In genomic region chr22:36528795-36529718, GRCh38 we compare ENCODE assay signal across 8 cellular contexts. TPM values are rescaled to one million over a fixed set of nuclear protein-coding genes. Genes with fewer than 3 reads are reported as not detected.
A peak's percentile ranks its signal among the peaks of the same experiment; 100 is the strongest.
DNase-seq lines count a peak whose midpoint lies in the region; ATAC-seq and TF ChIP-seq lines count a peak whose summit lies in the region.

A gene with protein sequence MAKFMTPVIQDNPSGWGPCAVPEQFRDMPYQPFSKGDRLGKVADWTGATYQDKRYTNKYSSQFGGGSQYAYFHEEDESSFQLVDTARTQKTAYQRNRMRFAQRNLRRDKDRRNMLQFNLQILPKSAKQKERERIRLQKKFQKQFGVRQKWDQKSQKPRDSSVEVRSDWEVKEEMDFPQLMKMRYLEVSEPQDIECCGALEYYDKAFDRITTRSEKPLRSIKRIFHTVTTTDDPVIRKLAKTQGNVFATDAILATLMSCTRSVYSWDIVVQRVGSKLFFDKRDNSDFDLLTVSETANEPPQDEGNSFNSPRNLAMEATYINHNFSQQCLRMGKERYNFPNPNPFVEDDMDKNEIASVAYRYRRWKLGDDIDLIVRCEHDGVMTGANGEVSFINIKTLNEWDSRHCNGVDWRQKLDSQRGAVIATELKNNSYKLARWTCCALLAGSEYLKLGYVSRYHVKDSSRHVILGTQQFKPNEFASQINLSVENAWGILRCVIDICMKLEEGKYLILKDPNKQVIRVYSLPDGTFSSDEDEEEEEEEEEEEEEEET (minus strand): TSS chr22:36529166. CDS start chr22:36526121, 3,045 bp downstream.

- H3K27me3 Mint-ChIP-seq in activated T-helper 17 cell treated with anti-CD3 and anti-CD28 coated beads, Interleukin-2, amount 50 U/mL, for 72 hours: no peaks in the 10 kb centered on the region
- H3K27me3 Mint-ChIP-seq in naive B cell: no peaks in the 10 kb centered on the region
- H3K27me3 Mint-ChIP-seq in stimulated activated memory B cell treated with anti-CD40 and anti-IgM and Interleukin-4, amounts not matched to agents 10 μg/mL and 1 μg/mL and 100 μg/mL, for 72 hours: no peaks in the 10 kb centered on the region

- H3K4me3 ChIP-seq in LNCaP clone FGC (ENCODE audit: low read depth, low read length): peak within 1 kb of the TSS; percentile 86

- H3K27ac Mint-ChIP-seq in activated T-helper 17 cell treated with anti-CD3 and anti-CD28 coated beads, Interleukin-2, amount 50 U/mL, for 72 hours: peak within 1 kb of the TSS; percentile 94
- peak within 1 kb of the TSS; percentile 91 to 100 (median 99) for H3K27ac Mint-ChIP-seq in naive B cell
- H3K27ac Mint-ChIP-seq in stimulated activated memory B cell treated with anti-CD40 and anti-IgM and Interleukin-4, amounts not matched to agents 10 μg/mL and 1 μg/mL and 100 μg/mL, for 72 hours: peak within 1 kb of the TSS; percentile 89

- peak within 1 kb of the TSS; percentile 86 for H3K4me3 Mint-ChIP-seq in activated T-helper 17 cell treated with anti-CD3 and anti-CD28 coated beads, Interleukin-2, amount 50 U/mL, for 72 hours
- peak within 1 kb of the TSS; percentile 82 to 98 (median 97) for H3K4me3 Mint-ChIP-seq in naive B cell
- H3K4me3 Mint-ChIP-seq in stimulated activated memory B cell treated with anti-CD40 and anti-IgM and Interleukin-4, amounts not matched to agents 10 μg/mL and 1 μg/mL and 100 μg/mL, for 72 hours: peak within 1 kb of the TSS; percentile 92

- peak within 1 kb of the TSS; percentile 94 for H3K27ac ChIP-seq in RWPE1

- H3K4me1 Mint-ChIP-seq in activated T-helper 17 cell treated with anti-CD3 and anti-CD28 coated beads, Interleukin-2, amount 50 U/mL, for 72 hours: peaks cover 10% of the 10 kb centered on the region
- H3K4me1 Mint-ChIP-seq in naive B cell: peaks cover 4 to 45% (median 23%) of the 10 kb centered on the region in 3 donors
- peaks cover 20% of the 10 kb centered on the region for H3K4me1 Mint-ChIP-seq in stimulated activated memory B cell treated with anti-CD40 and anti-IgM and Interleukin-4, amounts not matched to agents 10 μg/mL and 1 μg/mL and 100 μg/mL, for 72 hours

- H3K36me3 Mint-ChIP-seq in activated T-helper 17 cell treated with anti-CD3 and anti-CD28 coated beads, Interleukin-2, amount 50 U/mL, for 72 hours (ENCODE audit: low read depth): peaks cover 53% of the 10 kb centered on the region
- H3K36me3 Mint-ChIP-seq in naive B cell: peaks cover 14 to 17% of the 10 kb centered on the region in 2 donors
- peaks cover 33% of the 10 kb centered on the region for H3K36me3 Mint-ChIP-seq in stimulated activated memory B cell treated with anti-CD40 and anti-IgM and Interleukin-4, amounts not matched to agents 10 μg/mL and 1 μg/mL and 100 μg/mL, for 72 hours

- peak; percentile 97 for ATAC-seq in activated T-helper 17 cell treated with anti-CD3 and anti-CD28 coated beads, Interleukin-2, amount 50 U/mL, for 72 hours (replicated peaks)
- ATAC-seq in naive B cell (ENCODE audit: low read depth in 2 of 2): peak; percentile 88 to 90
- peak; percentile 98 for ATAC-seq in stimulated activated memory B cell treated with anti-CD40 and anti-IgM and Interleukin-4, amounts not matched to agents 10 μg/mL and 1 μg/mL and 100 μg/mL, for 72 hours

- POLR2A ChIA-PET in RWPE1 (lab: Yijun Ruan, JAX; ENCODE audit: low non-redundant PET): no interaction called here

- H3K9me3 Mint-ChIP-seq in activated T-helper 17 cell treated with anti-CD3 and anti-CD28 coated beads, Interleukin-2, amount 50 U/mL, for 72 hours: no peaks in the 10 kb centered on the region
- H3K9me3 Mint-ChIP-seq in naive B cell: no peaks in the 10 kb centered on the region
- H3K9me3 Mint-ChIP-seq in stimulated activated memory B cell treated with anti-CD40 and anti-IgM and Interleukin-4, amounts not matched to agents 10 μg/mL and 1 μg/mL and 100 μg/mL, for 72 hours: no peaks in the 10 kb centered on the region

- CTCF ChIA-PET in RWPE1 (lab: Yijun Ruan, JAX): interaction anchor here (0.7 kb wide), 1 partner anchor 201 kb away, joined by 3 read pairs; no protein-coding TSS in a partner anchor

- TF ChIP-seq CTCF in LNCaP clone FGC (IDR thresholded peaks at IDR 0.05; ENCODE audit: control insufficient read depth, extremely low read depth, insufficient read depth) (0 out of 2 replicates have a peak, but pooled peaks have one; percentile 4), RWPE1 (conservative IDR thresholded peaks at IDR 0.05; ENCODE audit: low read depth) (no peak)

- peak; percentile 100 for DNase-seq in Daoy (ENCODE audit: low read depth)
- peak; percentile 96 for DNase-seq in GOT3 (lab: John Stamatoyannopoulos, UW)
- peak; percentile 99 for DNase-seq in LNCaP clone FGC (ENCODE audit: low read depth)
- peak; percentile 84 for DNase-seq in RWPE1 (ENCODE audit: low spot score)
- DNase-seq in fibroblast of gingiva (ENCODE audit: low read depth): peak; percentile 100
- peak; percentile 98 for DNase-seq in naive B cell

RNA-seq across cellular contexts. Expression of the gene that starts here (rescaled TPM):
- 519 and 532 TPM in 2 replicates for total RNA-seq in Daoy (2014; rRNA removed; shearing (Covaris generic))
- total RNA-seq in activated T-helper 17 cell treated with anti-CD3 and anti-CD28 coated beads, Interleukin-2, amount 50 U/mL, for 72 hours: 100 to 1,000 TPM; 307 to 329 TPM
- 100 to 1,000 TPM; 142 to 185 (median 168) TPM for polyA plus RNA-seq in naive B cell (ENCODE audit: low read depth in 6 of 6)

Comparison
In these comparisons a context has a peak if more than half of its experiments do, and no peak if none do; other contexts are left out.
1. Peak in every context shown above with its lines: DNase-seq, ATAC-seq, H3K4me3 ChIP-seq and H3K27ac ChIP-seq.